In the genomic region with DNA sequence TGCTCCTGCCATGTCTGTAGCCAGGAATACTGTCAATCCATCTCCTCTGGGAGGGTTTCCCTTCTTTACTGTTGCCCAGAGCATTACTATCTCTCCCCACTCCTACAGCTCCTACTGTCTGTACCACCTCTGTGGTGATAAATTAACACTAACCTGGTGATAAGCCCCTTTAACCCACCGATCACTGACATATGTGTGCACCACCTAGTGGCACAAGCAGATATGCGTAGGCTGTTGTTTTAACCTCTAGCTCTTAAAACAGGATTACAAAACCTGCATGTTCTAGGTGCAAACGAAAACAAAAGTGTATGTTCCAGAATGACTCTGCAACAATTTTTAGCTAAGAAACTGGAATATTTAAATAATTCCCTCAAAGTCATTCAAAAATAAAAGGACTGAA, we compare ENCODE assay signal across 8 cellular contexts.
DNase-seq lines count a peak whose midpoint lies in the region; ATAC-seq and TF ChIP-seq lines count a peak whose summit lies in the region.

No MANE protein-coding gene starts in this region.

- WGBS in thyroid gland, 2 donors: 18% methylated on average over 3 of the region's 3 CpGs

- H3K4me3 ChIP-seq in A673 (ENCODE audit: low read depth, low read length, poor library complexity, severe bottlenecking) (no peak overlapping the region), Karpas-422 (ENCODE audit: low read length) (no peak overlapping the region), colonic mucosa (no peak overlapping the region), thyroid gland (replicated peaks in 1 of 3) (no peak overlapping the region)

- TF ChIP-seq CTCF in A673 (conservative IDR thresholded peaks at IDR 0.05; ENCODE audit: low read depth, low read length): peak; percentile 87
- TF ChIP-seq CTCF in colonic mucosa (IDR thresholded peaks at IDR 0.05): peak; percentile 28
- peak in 5 of 6 experiments; percentile 12 to 61 (median 44) for TF ChIP-seq CTCF in thyroid gland (IDR thresholded peaks at IDR 0.05)

- no peak overlapping the region for H3K4me2 ChIP-seq in Karpas-422 (ENCODE audit: low read depth, low read length, poor library complexity, severe bottlenecking)

- DNase-seq in A673 (ENCODE audit: low spot score) (peak; percentile 34), Karpas-422 (peak; percentile 61), colonic mucosa (no peak), thyroid gland (peak; percentile 18 to 20), NCI-H345 (lab: John Stamatoyannopoulos, UW) (no peak), mucosa of gallbladder (ENCODE audit: low spot score) (no peak)
- no peak for DNase-seq in NK-92 treated with Interleukin-12 subunit alpha and Interleukin-12 subunit beta, amount 100 ng/mL, for 24 hours (lab: John Stamatoyannopoulos, UW)

- ATAC-seq in GM18505 (IDR thresholded peaks at IDR 0.05; ENCODE audit: unreplicated experiment): peak; percentile 68

- no peak overlapping the region for H2AFZ ChIP-seq in Karpas-422 (ENCODE audit: low read length)

- no peaks in the 10 kb centered on the region for H3K4me1 ChIP-seq in A673 (ENCODE audit: insufficient read depth, low read length, poor library complexity, severe bottlenecking)
- peaks cover 6% of the 10 kb centered on the region for H3K4me1 ChIP-seq in Karpas-422 (ENCODE audit: low read length)
- no peaks in the 10 kb centered on the region for H3K4me1 ChIP-seq in colonic mucosa
- no peaks in the 10 kb centered on the region for H3K4me1 ChIP-seq in thyroid gland

- BruUV-seq in A673 (replicated peaks; lab: Mats Ljungman, UMichigan): no TSS peak

- H3K9me2 ChIP-seq in Karpas-422 (replicated peaks; ENCODE audit: insufficient read depth, low read length): no peaks in the 10 kb centered on the region

- no peaks in the 10 kb centered on the region for H3K27me3 ChIP-seq in A673 (replicated peaks; ENCODE audit: insufficient read depth, low read depth, low read length, poor library complexity)
- H3K27me3 ChIP-seq in Karpas-422 (ENCODE audit: low read length): no peaks in the 10 kb centered on the region
- H3K27me3 ChIP-seq in colonic mucosa: no peaks in the 10 kb centered on the region
- no peaks in the 10 kb centered on the region for H3K27me3 ChIP-seq in thyroid gland

- no peak for TF ChIP-seq POLR2A in GM18505 (IDR thresholded peaks at IDR 0.05; ENCODE audit: borderline replicate concordance, extremely low read depth, insufficient read depth, insufficient read length)
- no peak for TF ChIP-seq POLR2A in thyroid gland (IDR thresholded peaks at IDR 0.05)

- intact Hi-C loops in A673 (cut with micrococcal nuclease; ENCODE audit: unreplicated experiment) (loop anchor here (5.0 kb wide), 1 partner anchor 298 kb away; no protein-coding TSS in a partner anchor), colonic mucosa (cut with DNase I) (no loop called here), thyroid gland (cut with DNase I) (no loop called here)

- H3K9ac ChIP-seq in Karpas-422 (ENCODE audit: low read length) (no peak overlapping the region), colonic mucosa (ENCODE audit: low read depth in 2 of 2, low read length in 2 of 2) (no peak overlapping the region)

- POLR2A ChIA-PET in A673 (lab: Charles Lee; ENCODE audit: low non-redundant PET): no interaction called here

- no peaks in the 10 kb centered on the region for H4K20me1 ChIP-seq in Karpas-422 (ENCODE audit: insufficient read depth, low read depth, low read length)

- H3K36me3 ChIP-seq in A673 (ENCODE audit: insufficient read depth, low read length, poor library complexity, severe bottlenecking) (no peaks in the 10 kb centered on the region), Karpas-422 (ENCODE audit: insufficient read depth, low read length) (no peaks in the 10 kb centered on the region), colonic mucosa (no peaks in the 10 kb centered on the region), thyroid gland (no peaks in the 10 kb centered on the region)

- H3K9me3 ChIP-seq in A673 (ENCODE audit: low read depth, low read length, poor library complexity, severe bottlenecking): no peaks in the 10 kb centered on the region
- no peaks in the 10 kb centered on the region for H3K9me3 ChIP-seq in Karpas-422 (ENCODE audit: low read length)
- no peaks in the 10 kb centered on the region for H3K9me3 ChIP-seq in colonic mucosa
- no peaks in the 10 kb centered on the region for H3K9me3 ChIP-seq in thyroid gland

- no peaks in the 10 kb centered on the region for H3K79me2 ChIP-seq in Karpas-422 (ENCODE audit: low read length)

- CTCF ChIA-PET in A673 (lab: Charles Lee): interaction anchor here (1.0 to 1.1 kb wide), 2 partner anchors 9 to 298 kb away, joined by 5 to 6 read pairs; no protein-coding TSS in a partner anchor

- no peak overlapping the region for H3K27ac ChIP-seq in A673 (ENCODE audit: low read depth, low read length, poor library complexity, severe bottlenecking)
- no peak overlapping the region for H3K27ac ChIP-seq in Karpas-422 (ENCODE audit: low read length)
- no peak overlapping the region for H3K27ac ChIP-seq in colonic mucosa
- H3K27ac ChIP-seq in thyroid gland: no peak overlapping the region

Comparison
In these comparisons a context has a peak if more than half of its experiments do, and no peak if none do; other contexts are left out.
1. DNase-seq: peak in A673 (single experiment), Karpas-422 (single experiment) and thyroid gland (2 of 2); none in colonic mucosa (single experiment), NCI-H345 (single experiment), NK-92 treated with Interleukin-12 subunit alpha and Interleukin-12 subunit beta, amount 100 ng/mL, for 24 hours (single experiment) and mucosa of gallbladder (single experiment).
2. CTCF ChIP-seq: peak in every context shown above with its lines; median percentile 87 in A673; 44 in thyroid gland; 28 in colonic mucosa.